ENCODE assay signal across 12 cellular contexts in the genomic region with DNA sequence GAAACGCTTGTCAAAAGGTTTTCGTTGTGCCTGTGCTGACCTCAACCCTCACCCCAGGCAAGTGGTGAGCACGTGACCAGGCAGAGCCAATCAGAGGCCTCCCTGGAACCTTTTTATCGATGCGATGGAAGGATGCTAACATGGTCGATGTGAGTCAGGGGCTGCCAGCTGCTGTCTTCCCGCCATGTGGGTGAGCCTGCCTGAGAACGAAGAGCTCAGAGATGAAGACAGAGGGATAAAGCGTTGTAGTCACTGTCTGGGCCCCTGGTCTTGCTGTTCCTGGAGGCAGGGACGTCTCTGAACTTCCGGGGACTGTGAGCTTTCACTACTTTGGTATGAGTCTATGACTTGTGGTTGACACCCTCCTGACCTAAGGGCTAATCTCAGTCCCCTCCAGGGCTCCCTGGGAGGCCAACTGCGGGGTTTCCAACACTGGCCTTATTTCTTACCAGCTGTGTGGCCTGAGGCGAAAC. TPM values are rescaled to one million over a fixed set of nuclear protein-coding genes. Genes with fewer than 3 reads are reported as not detected.
DNase-seq lines count a peak whose midpoint lies in the region; ATAC-seq and TF ChIP-seq lines count a peak whose summit lies in the region.
"Had no signal": no experiment of that assay in that cellular context is flagged by ENCODE, and none has a peak within 500 bp of the region (broad histone marks: within the 10 kb centered on the region; RNA-seq: fewer than 3 reads in every experiment).

No MANE protein-coding gene starts in this region.

- H3K27me3 ChIP-seq in adipocyte (replicated peaks; ENCODE audit: control insufficient read depth, insufficient read depth, low read length): no peaks in the 10 kb centered on the region
- H3K27me3 ChIP-seq: BLaER1, thyroid gland had no signal

- H3K4me3 ChIP-seq in adipocyte (ENCODE audit: low read length): no peak overlapping the region
- H3K4me3 ChIP-seq in lower leg skin (ENCODE audit: low read depth, poor library complexity, severe bottlenecking): no peak overlapping the region
- H3K4me3 ChIP-seq: BLaER1, thyroid gland had no signal

- H3K9ac ChIP-seq in adipocyte (ENCODE audit: low read length): no peak overlapping the region
- H3K9ac ChIP-seq: BLaER1 had no signal

- peaks cover 35 to 46% of the 10 kb centered on the region in 2 donors for H3K4me1 Mint-ChIP-seq in natural killer cell

- 73 to 79% methylated on average over 13 of the region's 13 CpGs for WGBS in lower leg skin, 2 donors

- H3K27ac Mint-ChIP-seq in natural killer cell: peak overlapping the region; percentile 80 to 84

- intact Hi-C loops in natural killer cell (cut with micrococcal nuclease): no loop called here
- intact Hi-C loops in lower leg skin (cut with DNase I; ENCODE audit: low total_unique reads): no loop called here

- no peaks in the 10 kb centered on the region for H3K9me3 Mint-ChIP-seq in natural killer cell

- peaks cover 10% of the 10 kb centered on the region for H3K36me3 Mint-ChIP-seq in natural killer cell

- no peak for TF ChIP-seq POLR2A in lower leg skin (IDR thresholded peaks at IDR 0.05)

- DNase-seq in AG08395 (ENCODE audit: low spot score) (peak; percentile 50), T-helper 1 cell (peak; percentile 42 to 61 (median 54)), adipocyte (ENCODE audit: low read depth) (peak; percentile 4), natural killer cell (no peak), lower leg skin (ENCODE audit: low spot score in 2 of 2) (no peak), midbrain (lab: John Stamatoyannopoulos, UW) (no peak), NCI-H2029 (lab: John Stamatoyannopoulos, UW) (no peak)
- DNase-seq: activated gamma-delta T cell, NCI-H748 treated with DMSO at 0.1 percent for 48 hours had no signal

- no peak for TF ChIP-seq CTCF in natural killer cell (IDR thresholded peaks at IDR 0.05)
- no peak for TF ChIP-seq CTCF in lower leg skin (IDR thresholded peaks at IDR 0.05)

- H3K4me1 ChIP-seq in adipocyte (ENCODE audit: control insufficient read depth, insufficient read depth, low read length): peaks cover 6% of the 10 kb centered on the region

- H3K36me3 ChIP-seq in adipocyte (ENCODE audit: control insufficient read depth, insufficient read depth, low read length, severe bottlenecking): no peaks in the 10 kb centered on the region
- H3K36me3 ChIP-seq: thyroid gland had no signal

- H3K9me3 ChIP-seq in adipocyte (ENCODE audit: control insufficient read depth, low read length): peaks cover 7% of the 10 kb centered on the region
- H3K9me3 ChIP-seq: thyroid gland had no signal

- peak; percentile 71 to 87 (median 83) for ATAC-seq in natural killer cell
- no peak for ATAC-seq in HG03045 (IDR thresholded peaks at IDR 0.05; ENCODE audit: unreplicated experiment)

- peak overlapping the region; percentile 82 for H3K4me3 Mint-ChIP-seq in natural killer cell

- no peaks in the 10 kb centered on the region for H3K27me3 Mint-ChIP-seq in natural killer cell (ENCODE audit: low read depth in 2 of 2)

RNA-seq across cellular contexts. Expression of a gene that starts 18.6 kb away (rescaled TPM):
- 10 to 100 TPM; 36.3 to 60.7 (median 45.2) TPM for total RNA-seq in natural killer cell
- 1 to 10 TPM; 4.3 to 7.4 (median 6.9) TPM for total RNA-seq in lower leg skin

Comparison
In these comparisons a context has a peak if more than half of its experiments do, and no peak if none do; other contexts are left out.
1. DNase-seq: peak in AG08395 (single experiment), T-helper 1 cell (5 of 5) and adipocyte (single experiment); none in natural killer cell (single experiment), lower leg skin (0 of 2), midbrain (single experiment) and NCI-H2029 (single experiment).
2. RNA of a gene that starts 18.6 kb away (total RNA-seq): 36.3 to 60.7 TPM in natural killer cell; 4.3 to 7.4 TPM in lower leg skin; every median in the first group is over 4 times any median in the second.